1 cellular context compared by ENCODE assay signal in the genomic region with DNA sequence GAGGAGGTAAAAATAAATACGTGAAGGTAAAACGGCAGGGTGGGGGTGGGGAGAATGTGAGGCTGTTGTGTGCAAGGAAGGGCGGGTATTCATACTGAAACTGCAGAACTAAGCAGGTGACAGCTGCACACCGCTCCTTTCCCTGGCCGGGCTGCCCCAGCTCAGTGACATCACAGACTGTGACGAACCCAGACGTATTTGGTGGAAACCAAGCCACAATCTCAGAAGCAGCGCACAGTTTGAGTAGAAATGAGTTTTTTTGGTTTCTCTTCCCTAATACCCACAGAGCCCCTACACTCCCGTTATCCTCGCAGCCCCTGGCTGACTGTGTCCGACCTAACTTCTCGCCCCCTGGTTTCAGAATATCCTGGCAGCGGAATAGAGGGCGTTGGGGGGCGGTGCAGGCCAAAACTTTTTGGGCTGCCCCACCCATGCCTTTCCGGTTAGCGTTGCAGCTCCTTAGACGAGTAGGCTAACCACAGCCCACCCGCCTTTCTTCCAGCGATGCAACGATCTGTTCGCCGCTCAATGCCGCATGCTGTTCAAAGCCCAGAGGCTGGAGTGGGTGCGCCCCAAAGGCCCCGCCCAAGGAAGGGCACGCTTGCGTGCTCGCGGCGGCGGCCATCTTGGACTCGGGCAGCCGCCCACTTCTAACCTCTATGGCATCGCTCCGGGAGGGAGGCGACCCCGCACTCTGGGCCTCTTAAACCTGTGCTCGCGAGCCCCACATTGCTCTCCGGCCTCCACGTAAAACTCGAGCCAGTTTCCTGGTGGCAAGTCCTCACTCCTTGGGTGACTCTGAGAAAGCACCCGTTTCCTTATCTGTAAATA.
TF ChIP-seq lines count a peak whose summit lies in the region.

No MANE protein-coding gene starts in this region.

TF ChIP-seq in K562, 482 proteins besides CTCF, POLR2A, EP300 and RAD21 (continued from another document and continues in another):
- TF ChIP-seq, protein P1, sequence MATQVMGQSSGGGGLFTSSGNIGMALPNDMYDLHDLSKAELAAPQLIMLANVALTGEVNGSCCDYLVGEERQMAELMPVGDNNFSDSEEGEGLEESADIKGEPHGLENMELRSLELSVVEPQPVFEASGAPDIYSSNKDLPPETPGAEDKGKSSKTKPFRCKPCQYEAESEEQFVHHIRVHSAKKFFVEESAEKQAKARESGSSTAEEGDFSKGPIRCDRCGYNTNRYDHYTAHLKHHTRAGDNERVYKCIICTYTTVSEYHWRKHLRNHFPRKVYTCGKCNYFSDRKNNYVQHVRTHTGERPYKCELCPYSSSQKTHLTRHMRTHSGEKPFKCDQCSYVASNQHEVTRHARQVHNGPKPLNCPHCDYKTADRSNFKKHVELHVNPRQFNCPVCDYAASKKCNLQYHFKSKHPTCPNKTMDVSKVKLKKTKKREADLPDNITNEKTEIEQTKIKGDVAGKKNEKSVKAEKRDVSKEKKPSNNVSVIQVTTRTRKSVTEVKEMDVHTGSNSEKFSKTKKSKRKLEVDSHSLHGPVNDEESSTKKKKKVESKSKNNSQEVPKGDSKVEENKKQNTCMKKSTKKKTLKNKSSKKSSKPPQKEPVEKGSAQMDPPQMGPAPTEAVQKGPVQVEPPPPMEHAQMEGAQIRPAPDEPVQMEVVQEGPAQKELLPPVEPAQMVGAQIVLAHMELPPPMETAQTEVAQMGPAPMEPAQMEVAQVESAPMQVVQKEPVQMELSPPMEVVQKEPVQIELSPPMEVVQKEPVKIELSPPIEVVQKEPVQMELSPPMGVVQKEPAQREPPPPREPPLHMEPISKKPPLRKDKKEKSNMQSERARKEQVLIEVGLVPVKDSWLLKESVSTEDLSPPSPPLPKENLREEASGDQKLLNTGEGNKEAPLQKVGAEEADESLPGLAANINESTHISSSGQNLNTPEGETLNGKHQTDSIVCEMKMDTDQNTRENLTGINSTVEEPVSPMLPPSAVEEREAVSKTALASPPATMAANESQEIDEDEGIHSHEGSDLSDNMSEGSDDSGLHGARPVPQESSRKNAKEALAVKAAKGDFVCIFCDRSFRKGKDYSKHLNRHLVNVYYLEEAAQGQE (CRISPR knock-in tag; IDR thresholded peaks at IDR 0.05; ENCODE audit: low read depth), result peak; percentile 54; the same call in 1 of the 2 replicates
- TF ChIP-seq BCOR (IDR thresholded peaks at IDR 0.05) (peak; percentile 51; the same call in 1 of the 2 replicates), FOXA3 (CRISPR knock-in tag; conservative IDR thresholded peaks at IDR 0.05 in 1 of 2, IDR thresholded peaks at IDR 0.05 in 1 of 2) (peak in 1 of 2 experiments; percentile 57; a peak in 1 of 4 replicates), MAZ (CRISPR knock-in tag; conservative IDR thresholded peaks at IDR 0.05 in 1 of 2, IDR thresholded peaks at IDR 0.05 in 1 of 2) (peak; percentile 72 to 89; a peak in 2 of 4 replicates), ILF3 (IDR thresholded peaks at IDR 0.05; ENCODE audit: borderline replicate concordance) (no peak), TBP (optimal IDR thresholded peaks at IDR 0.05; ENCODE audit: low read depth, low read length) (peak; percentile 65), GABPA (tag; conservative IDR thresholded peaks at IDR 0.05; ENCODE audit: low read depth) (peak; percentile 26; the same call in 1 of the 2 replicates), HNRNPK (IDR thresholded peaks at IDR 0.05; ENCODE audit: low read depth, low read length, poor library complexity, severe bottlenecking) (no peak), ZFP36 (IDR thresholded peaks at IDR 0.05; ENCODE audit: low read depth, low read length, partially characterized antibody) (peak; percentile 31), RBM22 (IDR thresholded peaks at IDR 0.05; ENCODE audit: low read depth, low read length, poor library complexity, severe bottlenecking) (peak; percentile 46), ZNF224 (CRISPR knock-in tag; IDR thresholded peaks at IDR 0.05) (0 out of 2 replicates have a peak, but pooled peaks have one; percentile 29), TAF7 (tag; IDR thresholded peaks at IDR 0.05) (peak; percentile 46; the same call in 1 of the 2 replicates), RFX7 (CRISPR knock-in tag; IDR thresholded peaks at IDR 0.05) (no peak), FOSL1 (tag; conservative IDR thresholded peaks at IDR 0.05) (peak; percentile 27; the same call in 1 of the 2 replicates), FOXM1 (IDR thresholded peaks at IDR 0.05; ENCODE audit: low read depth) (no peak; the same call in 1 of the 2 replicates), FOXM1 (CRISPR knock-in tag; IDR thresholded peaks at IDR 0.05; ENCODE audit: low read depth) (0 out of 2 replicates have a peak, but pooled peaks have one; percentile 24), SMAD1 (IDR thresholded peaks at IDR 0.05; ENCODE audit: low read depth, low read length, partially characterized antibody) (peak; percentile 37), KLF1 (tag; IDR thresholded peaks at IDR 0.05) (peak; percentile 78), ZNF384 (IDR thresholded peaks at IDR 0.05; ENCODE audit: low read depth, low read length) (no peak), NR2C2 (CRISPR knock-in tag; IDR thresholded peaks at IDR 0.05) (no peak), NR2C2 (tag; IDR thresholded peaks at IDR 0.05) (peak; percentile 81), ZNF232 (CRISPR knock-in tag; IDR thresholded peaks at IDR 0.05) (peak; percentile 74; the same call in 1 of the 2 replicates), ATF7 (IDR thresholded peaks at IDR 0.05) (peak; percentile 72; the same call in 1 of the 2 replicates)
- TF ChIP-seq, protein P2, sequence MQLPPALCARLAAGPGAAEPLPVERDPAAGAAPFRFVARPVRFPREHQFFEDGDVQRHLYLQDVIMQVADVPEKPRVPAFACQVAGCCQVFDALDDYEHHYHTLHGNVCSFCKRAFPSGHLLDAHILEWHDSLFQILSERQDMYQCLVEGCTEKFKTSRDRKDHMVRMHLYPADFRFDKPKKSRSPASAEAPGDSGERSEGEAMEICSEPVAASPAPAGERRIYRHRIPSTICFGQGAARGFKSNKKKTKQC (CRISPR knock-in tag; IDR thresholded peaks at IDR 0.05), result peak; percentile 88
- TF ChIP-seq, protein P3, sequence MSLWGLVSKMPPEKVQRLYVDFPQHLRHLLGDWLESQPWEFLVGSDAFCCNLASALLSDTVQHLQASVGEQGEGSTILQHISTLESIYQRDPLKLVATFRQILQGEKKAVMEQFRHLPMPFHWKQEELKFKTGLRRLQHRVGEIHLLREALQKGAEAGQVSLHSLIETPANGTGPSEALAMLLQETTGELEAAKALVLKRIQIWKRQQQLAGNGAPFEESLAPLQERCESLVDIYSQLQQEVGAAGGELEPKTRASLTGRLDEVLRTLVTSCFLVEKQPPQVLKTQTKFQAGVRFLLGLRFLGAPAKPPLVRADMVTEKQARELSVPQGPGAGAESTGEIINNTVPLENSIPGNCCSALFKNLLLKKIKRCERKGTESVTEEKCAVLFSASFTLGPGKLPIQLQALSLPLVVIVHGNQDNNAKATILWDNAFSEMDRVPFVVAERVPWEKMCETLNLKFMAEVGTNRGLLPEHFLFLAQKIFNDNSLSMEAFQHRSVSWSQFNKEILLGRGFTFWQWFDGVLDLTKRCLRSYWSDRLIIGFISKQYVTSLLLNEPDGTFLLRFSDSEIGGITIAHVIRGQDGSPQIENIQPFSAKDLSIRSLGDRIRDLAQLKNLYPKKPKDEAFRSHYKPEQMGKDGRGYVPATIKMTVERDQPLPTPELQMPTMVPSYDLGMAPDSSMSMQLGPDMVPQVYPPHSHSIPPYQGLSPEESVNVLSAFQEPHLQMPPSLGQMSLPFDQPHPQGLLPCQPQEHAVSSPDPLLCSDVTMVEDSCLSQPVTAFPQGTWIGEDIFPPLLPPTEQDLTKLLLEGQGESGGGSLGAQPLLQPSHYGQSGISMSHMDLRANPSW (CRISPR knock-in tag; IDR thresholded peaks at IDR 0.05), result peak; percentile 92
- TF ChIP-seq, protein P4, sequence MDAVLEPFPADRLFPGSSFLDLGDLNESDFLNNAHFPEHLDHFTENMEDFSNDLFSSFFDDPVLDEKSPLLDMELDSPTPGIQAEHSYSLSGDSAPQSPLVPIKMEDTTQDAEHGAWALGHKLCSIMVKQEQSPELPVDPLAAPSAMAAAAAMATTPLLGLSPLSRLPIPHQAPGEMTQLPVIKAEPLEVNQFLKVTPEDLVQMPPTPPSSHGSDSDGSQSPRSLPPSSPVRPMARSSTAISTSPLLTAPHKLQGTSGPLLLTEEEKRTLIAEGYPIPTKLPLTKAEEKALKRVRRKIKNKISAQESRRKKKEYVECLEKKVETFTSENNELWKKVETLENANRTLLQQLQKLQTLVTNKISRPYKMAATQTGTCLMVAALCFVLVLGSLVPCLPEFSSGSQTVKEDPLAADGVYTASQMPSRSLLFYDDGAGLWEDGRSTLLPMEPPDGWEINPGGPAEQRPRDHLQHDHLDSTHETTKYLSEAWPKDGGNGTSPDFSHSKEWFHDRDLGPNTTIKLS (IDR thresholded peaks at IDR 0.05; ENCODE audit: borderline replicate concordance, low read depth), result peak; percentile 67
- TF ChIP-seq, protein P5, sequence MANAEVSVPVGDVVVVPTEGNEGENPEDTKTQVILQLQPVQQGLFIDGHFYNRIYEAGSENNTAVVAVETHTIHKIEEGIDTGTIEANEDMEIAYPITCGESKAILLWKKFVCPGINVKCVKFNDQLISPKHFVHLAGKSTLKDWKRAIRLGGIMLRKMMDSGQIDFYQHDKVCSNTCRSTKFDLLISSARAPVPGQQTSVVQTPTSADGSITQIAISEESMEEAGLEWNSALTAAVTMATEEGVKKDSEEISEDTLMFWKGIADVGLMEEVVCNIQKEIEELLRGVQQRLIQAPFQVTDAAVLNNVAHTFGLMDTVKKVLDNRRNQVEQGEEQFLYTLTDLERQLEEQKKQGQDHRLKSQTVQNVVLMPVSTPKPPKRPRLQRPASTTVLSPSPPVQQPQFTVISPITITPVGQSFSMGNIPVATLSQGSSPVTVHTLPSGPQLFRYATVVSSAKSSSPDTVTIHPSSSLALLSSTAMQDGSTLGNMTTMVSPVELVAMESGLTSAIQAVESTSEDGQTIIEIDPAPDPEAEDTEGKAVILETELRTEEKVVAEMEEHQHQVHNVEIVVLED (CRISPR knock-in tag; IDR thresholded peaks at IDR 0.05), result peak; percentile 98
- TF ChIP-seq, protein P6, sequence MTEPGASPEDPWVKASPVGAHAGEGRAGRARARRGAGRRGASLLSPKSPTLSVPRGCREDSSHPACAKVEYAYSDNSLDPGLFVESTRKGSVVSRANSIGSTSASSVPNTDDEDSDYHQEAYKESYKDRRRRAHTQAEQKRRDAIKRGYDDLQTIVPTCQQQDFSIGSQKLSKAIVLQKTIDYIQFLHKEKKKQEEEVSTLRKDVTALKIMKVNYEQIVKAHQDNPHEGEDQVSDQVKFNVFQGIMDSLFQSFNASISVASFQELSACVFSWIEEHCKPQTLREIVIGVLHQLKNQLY (CRISPR knock-in tag; conservative IDR thresholded peaks at IDR 0.05), result 0 out of 4 replicates have a peak, but pooled peaks have one; percentile 39 to 47
- TF ChIP-seq, protein P7, sequence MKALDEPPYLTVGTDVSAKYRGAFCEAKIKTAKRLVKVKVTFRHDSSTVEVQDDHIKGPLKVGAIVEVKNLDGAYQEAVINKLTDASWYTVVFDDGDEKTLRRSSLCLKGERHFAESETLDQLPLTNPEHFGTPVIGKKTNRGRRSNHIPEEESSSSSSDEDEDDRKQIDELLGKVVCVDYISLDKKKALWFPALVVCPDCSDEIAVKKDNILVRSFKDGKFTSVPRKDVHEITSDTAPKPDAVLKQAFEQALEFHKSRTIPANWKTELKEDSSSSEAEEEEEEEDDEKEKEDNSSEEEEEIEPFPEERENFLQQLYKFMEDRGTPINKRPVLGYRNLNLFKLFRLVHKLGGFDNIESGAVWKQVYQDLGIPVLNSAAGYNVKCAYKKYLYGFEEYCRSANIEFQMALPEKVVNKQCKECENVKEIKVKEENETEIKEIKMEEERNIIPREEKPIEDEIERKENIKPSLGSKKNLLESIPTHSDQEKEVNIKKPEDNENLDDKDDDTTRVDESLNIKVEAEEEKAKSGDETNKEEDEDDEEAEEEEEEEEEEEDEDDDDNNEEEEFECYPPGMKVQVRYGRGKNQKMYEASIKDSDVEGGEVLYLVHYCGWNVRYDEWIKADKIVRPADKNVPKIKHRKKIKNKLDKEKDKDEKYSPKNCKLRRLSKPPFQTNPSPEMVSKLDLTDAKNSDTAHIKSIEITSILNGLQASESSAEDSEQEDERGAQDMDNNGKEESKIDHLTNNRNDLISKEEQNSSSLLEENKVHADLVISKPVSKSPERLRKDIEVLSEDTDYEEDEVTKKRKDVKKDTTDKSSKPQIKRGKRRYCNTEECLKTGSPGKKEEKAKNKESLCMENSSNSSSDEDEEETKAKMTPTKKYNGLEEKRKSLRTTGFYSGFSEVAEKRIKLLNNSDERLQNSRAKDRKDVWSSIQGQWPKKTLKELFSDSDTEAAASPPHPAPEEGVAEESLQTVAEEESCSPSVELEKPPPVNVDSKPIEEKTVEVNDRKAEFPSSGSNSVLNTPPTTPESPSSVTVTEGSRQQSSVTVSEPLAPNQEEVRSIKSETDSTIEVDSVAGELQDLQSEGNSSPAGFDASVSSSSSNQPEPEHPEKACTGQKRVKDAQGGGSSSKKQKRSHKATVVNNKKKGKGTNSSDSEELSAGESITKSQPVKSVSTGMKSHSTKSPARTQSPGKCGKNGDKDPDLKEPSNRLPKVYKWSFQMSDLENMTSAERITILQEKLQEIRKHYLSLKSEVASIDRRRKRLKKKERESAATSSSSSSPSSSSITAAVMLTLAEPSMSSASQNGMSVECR (CRISPR knock-in tag; IDR thresholded peaks at IDR 0.05), result peak; percentile 98
- TF ChIP-seq, protein P8, sequence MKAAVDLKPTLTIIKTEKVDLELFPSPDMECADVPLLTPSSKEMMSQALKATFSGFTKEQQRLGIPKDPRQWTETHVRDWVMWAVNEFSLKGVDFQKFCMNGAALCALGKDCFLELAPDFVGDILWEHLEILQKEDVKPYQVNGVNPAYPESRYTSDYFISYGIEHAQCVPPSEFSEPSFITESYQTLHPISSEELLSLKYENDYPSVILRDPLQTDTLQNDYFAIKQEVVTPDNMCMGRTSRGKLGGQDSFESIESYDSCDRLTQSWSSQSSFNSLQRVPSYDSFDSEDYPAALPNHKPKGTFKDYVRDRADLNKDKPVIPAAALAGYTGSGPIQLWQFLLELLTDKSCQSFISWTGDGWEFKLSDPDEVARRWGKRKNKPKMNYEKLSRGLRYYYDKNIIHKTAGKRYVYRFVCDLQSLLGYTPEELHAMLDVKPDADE (conservative IDR thresholded peaks at IDR 0.05; ENCODE audit: control insufficient read depth, low read depth, low read length), result peak; percentile 70; the same call in 1 of the 2 replicates
- TF ChIP-seq, protein P9, sequence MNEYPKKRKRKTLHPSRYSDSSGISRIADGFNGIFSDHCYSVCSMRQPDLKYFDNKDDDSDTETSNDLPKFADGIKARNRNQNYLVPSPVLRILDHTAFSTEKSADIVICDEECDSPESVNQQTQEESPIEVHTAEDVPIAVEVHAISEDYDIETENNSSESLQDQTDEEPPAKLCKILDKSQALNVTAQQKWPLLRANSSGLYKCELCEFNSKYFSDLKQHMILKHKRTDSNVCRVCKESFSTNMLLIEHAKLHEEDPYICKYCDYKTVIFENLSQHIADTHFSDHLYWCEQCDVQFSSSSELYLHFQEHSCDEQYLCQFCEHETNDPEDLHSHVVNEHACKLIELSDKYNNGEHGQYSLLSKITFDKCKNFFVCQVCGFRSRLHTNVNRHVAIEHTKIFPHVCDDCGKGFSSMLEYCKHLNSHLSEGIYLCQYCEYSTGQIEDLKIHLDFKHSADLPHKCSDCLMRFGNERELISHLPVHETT (CRISPR knock-in tag; conservative IDR thresholded peaks at IDR 0.05 in 1 of 2, IDR thresholded peaks at IDR 0.05 in 1 of 2), result 0 out of 4 replicates have a peak, but pooled peaks of 1 of the 2 experiments have one; percentile 32
- TF ChIP-seq, protein P10, sequence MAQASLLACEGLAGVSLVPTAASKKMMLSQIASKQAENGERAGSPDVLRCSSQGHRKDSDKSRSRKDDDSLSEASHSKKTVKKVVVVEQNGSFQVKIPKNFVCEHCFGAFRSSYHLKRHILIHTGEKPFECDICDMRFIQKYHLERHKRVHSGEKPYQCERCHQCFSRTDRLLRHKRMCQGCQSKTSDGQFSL (CRISPR knock-in tag; IDR thresholded peaks at IDR 0.05), result peak; percentile 79
- TF ChIP-seq, protein P10 (tag; IDR thresholded peaks at IDR 0.05), result no peak
